ENCODE assay signal across 8 cellular contexts in genomic region chr20:62860924-62861691, GRCh38. TPM values are rescaled to one million over a fixed set of nuclear protein-coding genes. Genes with fewer than 3 reads are reported as not detected.
DNase-seq lines count a peak whose midpoint lies in the region; ATAC-seq and TF ChIP-seq lines count a peak whose summit lies in the region.

No MANE protein-coding gene starts in this region.

- H3K27me3 ChIP-seq in endodermal cell (ENCODE audit: control insufficient read depth, insufficient read depth, low read length, poor library complexity, severe bottlenecking) (no peaks in the 10 kb centered on the region), neuron (ENCODE audit: insufficient read depth, low read length) (no peaks in the 10 kb centered on the region)

- H3K9me3 ChIP-seq in endodermal cell (ENCODE audit: control insufficient read depth, low read length) (peaks cover 5% of the 10 kb centered on the region), neuron (ENCODE audit: low read length) (no peaks in the 10 kb centered on the region)

- no peak overlapping the region for H3K27ac ChIP-seq in endodermal cell (ENCODE audit: low read depth, low read length)

- H3K4me1 ChIP-seq in endodermal cell (ENCODE audit: control insufficient read depth, insufficient read depth, low read length) (no peaks in the 10 kb centered on the region), neuron (ENCODE audit: insufficient read depth, low read length) (peaks cover 20% of the 10 kb centered on the region)

- WGBS in endodermal cell (ENCODE audit: insufficient coverage in 1 of 2, insufficient read length in 1 of 2), 2 experiments: 0 to 1% methylated on average over 15 to 129 of the region's 129 CpGs

- intact Hi-C loops in activated B cell treated with CpG ODN at 0.5 μM for 24 hours (cut with micrococcal nuclease): loop anchor here (2.0 to 5.0 kb wide), 3 partner anchors 28 to 66 kb away; partner anchors contain the start of genes DIDO1 and MRGBP

- TF ChIP-seq CTCF in AG10803 (conservative IDR thresholded peaks at IDR 0.05; ENCODE audit: low read length) (no peak), activated B cell treated with CpG ODN at 0.5 μM for 24 hours (IDR thresholded peaks at IDR 0.05) (no peak), endodermal cell (conservative IDR thresholded peaks at IDR 0.05) (no peak)

- H3K4me3 ChIP-seq in AG10803 (ENCODE audit: low read length) (peak overlapping the region; percentile 67), endodermal cell (ENCODE audit: low read length) (no peak overlapping the region), neuron (ENCODE audit: low read length) (peak overlapping the region; percentile 83)

- no peak overlapping the region for H2AFZ ChIP-seq in neuron (ENCODE audit: low read depth, low read length)

- peak overlapping the region; percentile 65 for H3K4me3 Mint-ChIP-seq in activated B cell treated with CpG ODN at 0.5 μM for 24 hours
- peak overlapping the region; percentile 65 for H3K4me3 Mint-ChIP-seq in endodermal cell

- H3K27ac Mint-ChIP-seq in activated B cell treated with CpG ODN at 0.5 μM for 24 hours (no peak overlapping the region), endodermal cell (no peak overlapping the region)

- H3K9ac ChIP-seq in endodermal cell (ENCODE audit: extremely low read depth, low read length, poor library complexity, severe bottlenecking): no peak overlapping the region

- POLR2A ChIA-PET in activated B cell treated with CpG ODN at 0.5 μM for 24 hours (lab: Charles Lee): interaction anchor here (0.8 to 2.9 kb wide), 12 partner anchors 23 to 238 kb away, joined by 3 to 11 read pairs (median 5); partner anchors contain the start of genes GID8 and OGFR

- ATAC-seq in GM19328 (IDR thresholded peaks at IDR 0.05; ENCODE audit: unreplicated experiment) (peak; percentile 30), HG03439 (IDR thresholded peaks at IDR 0.05; ENCODE audit: unreplicated experiment) (peak; percentile 25), activated B cell treated with CpG ODN at 0.5 μM for 24 hours (ENCODE audit: low read depth) (peak; percentile 23)

- H3K9me3 Mint-ChIP-seq in activated B cell treated with CpG ODN at 0.5 μM for 24 hours (no peaks in the 10 kb centered on the region), endodermal cell (peaks cover 11% of the 10 kb centered on the region)

- peaks cover 41% of the 10 kb centered on the region for H3K4me1 Mint-ChIP-seq in activated B cell treated with CpG ODN at 0.5 μM for 24 hours
- peaks cover 7% of the 10 kb centered on the region for H3K4me1 Mint-ChIP-seq in endodermal cell

- CTCF ChIA-PET in activated B cell treated with CpG ODN at 0.5 μM for 24 hours (lab: Charles Lee): no interaction called here

- H3K27me3 Mint-ChIP-seq in activated B cell treated with CpG ODN at 0.5 μM for 24 hours: no peaks in the 10 kb centered on the region
- peaks cover 8% of the 10 kb centered on the region for H3K27me3 Mint-ChIP-seq in endodermal cell (ENCODE audit: insufficient read depth)

- DNase-seq in AG10803 (ENCODE audit: low read depth): peak; percentile 20
- DNase-seq in activated B cell treated with CpG ODN at 0.5 μM for 24 hours: peak; percentile 50
- peak; percentile 67 for DNase-seq in endodermal cell
- no peak for DNase-seq in NCI-H187 (lab: John Stamatoyannopoulos, UW)
- DNase-seq in kidney glomerular epithelial cell (lab: John Stamatoyannopoulos, UW): no peak

- peaks cover 11% of the 10 kb centered on the region for H3K36me3 ChIP-seq in endodermal cell (ENCODE audit: control insufficient read depth, insufficient read depth, low read length)
- H3K36me3 ChIP-seq in neuron (ENCODE audit: insufficient read depth, low read length): peaks cover 9% of the 10 kb centered on the region

- H3K36me3 Mint-ChIP-seq in activated B cell treated with CpG ODN at 0.5 μM for 24 hours (ENCODE audit: low read depth) (peaks cover 31% of the 10 kb centered on the region), endodermal cell (ENCODE audit: low read depth) (peaks cover 10% of the 10 kb centered on the region)

RNA-seq across cellular contexts. Expression of gene TCFL5, which starts 0.5 kb away (rescaled TPM):
- total RNA-seq in activated B cell treated with CpG ODN at 0.5 μM for 24 hours: 54.5 and 55.6 TPM in 2 replicates
- 10 to 100 TPM; 15.8 to 17.4 TPM for total RNA-seq in endodermal cell
- 21.1 TPM for polyA plus RNA-seq in endodermal cell (2013, experiment 1 of 2)
- 22.4 TPM for polyA plus RNA-seq in endodermal cell (2013, experiment 2 of 2)

RNA-seq across cellular contexts. Expression of gene COL9A3, which starts 44.3 kb away (rescaled TPM):
- total RNA-seq in activated B cell treated with CpG ODN at 0.5 μM for 24 hours: 33.2 and 37.6 TPM in 2 replicates
- total RNA-seq in endodermal cell: 100 to 1,000 TPM in 1 of 2 donors, 10 to 100 TPM in 1; 48.9 to 133 TPM
- 71.6 TPM for polyA plus RNA-seq in endodermal cell (2013, experiment 1 of 2)
- 66.6 TPM for polyA plus RNA-seq in endodermal cell (2013, experiment 2 of 2)

RNA-seq across cellular contexts. Expression of gene OGFR, which starts 56.5 kb away (rescaled TPM):
- total RNA-seq in activated B cell treated with CpG ODN at 0.5 μM for 24 hours (74.6 and 78.9 TPM in 2 replicates), endodermal cell (10 to 100 TPM; 28.1 to 28.5 TPM)
- polyA plus RNA-seq in endodermal cell (2013, experiment 1 of 2): 23.9 TPM
- 19.5 TPM for polyA plus RNA-seq in endodermal cell (2013, experiment 2 of 2)

Comparison
In these comparisons a context has a peak if more than half of its experiments do, and no peak if none do; other contexts are left out.
1. DNase-seq: peak in AG10803 (single experiment), activated B cell treated with CpG ODN at 0.5 μM for 24 hours (single experiment) and endodermal cell (single experiment); none in NCI-H187 (0 of 2) and kidney glomerular epithelial cell (single experiment).
2. Peak in every context shown above with its lines, with median percentiles within 50 percentile points of each other: ATAC-seq.